ENCODE assay signal across 1 cellular context in the genomic region with DNA sequence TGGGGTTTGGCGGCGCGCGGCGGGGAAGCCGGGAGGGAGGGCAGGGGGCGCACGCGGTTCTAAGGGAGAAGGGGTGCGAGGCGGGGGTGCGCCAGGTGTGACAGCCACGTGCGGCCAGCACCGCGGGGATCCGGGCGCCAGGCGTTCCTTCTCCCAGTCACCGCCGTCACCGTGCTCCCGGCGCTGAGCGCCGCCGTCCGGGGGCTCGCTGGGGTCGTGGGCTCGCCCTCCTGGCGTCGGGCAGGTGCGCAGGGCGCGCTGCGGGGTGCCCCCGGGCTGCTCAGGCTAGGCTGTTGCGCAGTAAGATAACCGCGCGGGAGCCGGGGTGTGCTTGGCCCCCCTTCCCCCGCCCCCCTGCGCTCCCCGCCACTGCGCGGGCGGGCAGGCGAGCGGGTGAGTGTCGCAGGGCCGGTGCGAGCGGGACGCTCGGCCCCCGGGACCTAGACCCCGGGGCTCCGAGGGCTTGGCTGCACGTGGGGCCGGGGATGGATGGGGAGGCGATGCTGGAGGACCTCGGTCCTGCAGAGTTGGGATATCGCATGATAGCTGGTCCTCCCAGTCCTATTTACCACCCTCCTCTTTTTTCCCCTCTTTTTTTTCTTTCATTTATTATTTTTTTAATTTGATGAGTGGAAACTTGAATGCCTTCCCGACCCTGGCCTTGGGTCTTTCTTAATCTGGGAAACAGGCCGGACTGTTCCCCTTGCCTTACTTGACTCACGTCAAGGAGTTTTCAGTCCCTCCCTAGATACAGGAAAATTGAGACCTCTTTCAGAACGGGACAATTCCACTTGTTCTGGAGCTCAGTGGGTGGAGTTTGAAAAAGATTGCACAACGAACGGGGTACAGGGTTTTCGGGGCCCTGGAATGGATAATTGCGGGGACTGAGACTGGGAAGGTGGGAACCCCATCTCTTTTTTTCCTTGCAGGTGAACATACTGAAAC.
A peak's percentile ranks its signal among the peaks of the same experiment; 100 is the strongest.
TF ChIP-seq lines count a peak whose summit lies in the region.

No MANE protein-coding gene starts in this region.

TF ChIP-seq in K562, 482 proteins besides CTCF, POLR2A, EP300 and RAD21 (continued from another document):
- TF ChIP-seq, protein P1, sequence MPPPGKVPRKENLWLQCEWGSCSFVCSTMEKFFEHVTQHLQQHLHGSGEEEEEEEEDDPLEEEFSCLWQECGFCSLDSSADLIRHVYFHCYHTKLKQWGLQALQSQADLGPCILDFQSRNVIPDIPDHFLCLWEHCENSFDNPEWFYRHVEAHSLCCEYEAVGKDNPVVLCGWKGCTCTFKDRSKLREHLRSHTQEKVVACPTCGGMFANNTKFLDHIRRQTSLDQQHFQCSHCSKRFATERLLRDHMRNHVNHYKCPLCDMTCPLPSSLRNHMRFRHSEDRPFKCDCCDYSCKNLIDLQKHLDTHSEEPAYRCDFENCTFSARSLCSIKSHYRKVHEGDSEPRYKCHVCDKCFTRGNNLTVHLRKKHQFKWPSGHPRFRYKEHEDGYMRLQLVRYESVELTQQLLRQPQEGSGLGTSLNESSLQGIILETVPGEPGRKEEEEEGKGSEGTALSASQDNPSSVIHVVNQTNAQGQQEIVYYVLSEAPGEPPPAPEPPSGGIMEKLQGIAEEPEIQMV (tag; conservative IDR thresholded peaks at IDR 0.05; ENCODE audit: low read depth), result no peak
- peak; percentile 54; the same call in 1 of the 2 replicates for TF ChIP-seq L3MBTL2 (IDR thresholded peaks at IDR 0.05)
- no peak for TF ChIP-seq TRIM24 (IDR thresholded peaks at IDR 0.05)
- no peak for TF ChIP-seq ZNF316 (IDR thresholded peaks at IDR 0.05)
- TF ChIP-seq, protein P2, sequence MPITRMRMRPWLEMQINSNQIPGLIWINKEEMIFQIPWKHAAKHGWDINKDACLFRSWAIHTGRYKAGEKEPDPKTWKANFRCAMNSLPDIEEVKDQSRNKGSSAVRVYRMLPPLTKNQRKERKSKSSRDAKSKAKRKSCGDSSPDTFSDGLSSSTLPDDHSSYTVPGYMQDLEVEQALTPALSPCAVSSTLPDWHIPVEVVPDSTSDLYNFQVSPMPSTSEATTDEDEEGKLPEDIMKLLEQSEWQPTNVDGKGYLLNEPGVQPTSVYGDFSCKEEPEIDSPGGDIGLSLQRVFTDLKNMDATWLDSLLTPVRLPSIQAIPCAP (CRISPR knock-in tag; IDR thresholded peaks at IDR 0.05; ENCODE audit: borderline replicate concordance), result no peak
- TF ChIP-seq ELF4 (CRISPR knock-in tag; IDR thresholded peaks at IDR 0.05), result no peak
- peak; percentile 77 for TF ChIP-seq RBFOX2 (IDR thresholded peaks at IDR 0.05; ENCODE audit: low read depth, low read length)
- TF ChIP-seq, protein P3, sequence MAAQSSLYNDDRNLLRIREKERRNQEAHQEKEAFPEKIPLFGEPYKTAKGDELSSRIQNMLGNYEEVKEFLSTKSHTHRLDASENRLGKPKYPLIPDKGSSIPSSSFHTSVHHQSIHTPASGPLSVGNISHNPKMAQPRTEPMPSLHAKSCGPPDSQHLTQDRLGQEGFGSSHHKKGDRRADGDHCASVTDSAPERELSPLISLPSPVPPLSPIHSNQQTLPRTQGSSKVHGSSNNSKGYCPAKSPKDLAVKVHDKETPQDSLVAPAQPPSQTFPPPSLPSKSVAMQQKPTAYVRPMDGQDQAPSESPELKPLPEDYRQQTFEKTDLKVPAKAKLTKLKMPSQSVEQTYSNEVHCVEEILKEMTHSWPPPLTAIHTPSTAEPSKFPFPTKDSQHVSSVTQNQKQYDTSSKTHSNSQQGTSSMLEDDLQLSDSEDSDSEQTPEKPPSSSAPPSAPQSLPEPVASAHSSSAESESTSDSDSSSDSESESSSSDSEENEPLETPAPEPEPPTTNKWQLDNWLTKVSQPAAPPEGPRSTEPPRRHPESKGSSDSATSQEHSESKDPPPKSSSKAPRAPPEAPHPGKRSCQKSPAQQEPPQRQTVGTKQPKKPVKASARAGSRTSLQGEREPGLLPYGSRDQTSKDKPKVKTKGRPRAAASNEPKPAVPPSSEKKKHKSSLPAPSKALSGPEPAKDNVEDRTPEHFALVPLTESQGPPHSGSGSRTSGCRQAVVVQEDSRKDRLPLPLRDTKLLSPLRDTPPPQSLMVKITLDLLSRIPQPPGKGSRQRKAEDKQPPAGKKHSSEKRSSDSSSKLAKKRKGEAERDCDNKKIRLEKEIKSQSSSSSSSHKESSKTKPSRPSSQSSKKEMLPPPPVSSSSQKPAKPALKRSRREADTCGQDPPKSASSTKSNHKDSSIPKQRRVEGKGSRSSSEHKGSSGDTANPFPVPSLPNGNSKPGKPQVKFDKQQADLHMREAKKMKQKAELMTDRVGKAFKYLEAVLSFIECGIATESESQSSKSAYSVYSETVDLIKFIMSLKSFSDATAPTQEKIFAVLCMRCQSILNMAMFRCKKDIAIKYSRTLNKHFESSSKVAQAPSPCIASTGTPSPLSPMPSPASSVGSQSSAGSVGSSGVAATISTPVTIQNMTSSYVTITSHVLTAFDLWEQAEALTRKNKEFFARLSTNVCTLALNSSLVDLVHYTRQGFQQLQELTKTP (IDR thresholded peaks at IDR 0.05; ENCODE audit: low read depth in 1 of 2, partially characterized antibody in 2 of 2), result no peak
- 0 out of 4 replicates have a peak, but pooled peaks of 1 of the 2 experiments have one; percentile 39 for TF ChIP-seq TEAD1 (CRISPR knock-in tag; IDR thresholded peaks at IDR 0.05)
- TF ChIP-seq TAL1 (IDR thresholded peaks at IDR 0.05), result no peak
- TF ChIP-seq, protein P4, sequence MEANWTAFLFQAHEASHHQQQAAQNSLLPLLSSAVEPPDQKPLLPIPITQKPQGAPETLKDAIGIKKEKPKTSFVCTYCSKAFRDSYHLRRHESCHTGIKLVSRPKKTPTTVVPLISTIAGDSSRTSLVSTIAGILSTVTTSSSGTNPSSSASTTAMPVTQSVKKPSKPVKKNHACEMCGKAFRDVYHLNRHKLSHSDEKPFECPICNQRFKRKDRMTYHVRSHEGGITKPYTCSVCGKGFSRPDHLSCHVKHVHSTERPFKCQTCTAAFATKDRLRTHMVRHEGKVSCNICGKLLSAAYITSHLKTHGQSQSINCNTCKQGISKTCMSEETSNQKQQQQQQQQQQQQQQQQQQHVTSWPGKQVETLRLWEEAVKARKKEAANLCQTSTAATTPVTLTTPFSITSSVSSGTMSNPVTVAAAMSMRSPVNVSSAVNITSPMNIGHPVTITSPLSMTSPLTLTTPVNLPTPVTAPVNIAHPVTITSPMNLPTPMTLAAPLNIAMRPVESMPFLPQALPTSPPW (CRISPR knock-in tag; IDR thresholded peaks at IDR 0.05), result peak; percentile 91
- TF ChIP-seq, protein P5, sequence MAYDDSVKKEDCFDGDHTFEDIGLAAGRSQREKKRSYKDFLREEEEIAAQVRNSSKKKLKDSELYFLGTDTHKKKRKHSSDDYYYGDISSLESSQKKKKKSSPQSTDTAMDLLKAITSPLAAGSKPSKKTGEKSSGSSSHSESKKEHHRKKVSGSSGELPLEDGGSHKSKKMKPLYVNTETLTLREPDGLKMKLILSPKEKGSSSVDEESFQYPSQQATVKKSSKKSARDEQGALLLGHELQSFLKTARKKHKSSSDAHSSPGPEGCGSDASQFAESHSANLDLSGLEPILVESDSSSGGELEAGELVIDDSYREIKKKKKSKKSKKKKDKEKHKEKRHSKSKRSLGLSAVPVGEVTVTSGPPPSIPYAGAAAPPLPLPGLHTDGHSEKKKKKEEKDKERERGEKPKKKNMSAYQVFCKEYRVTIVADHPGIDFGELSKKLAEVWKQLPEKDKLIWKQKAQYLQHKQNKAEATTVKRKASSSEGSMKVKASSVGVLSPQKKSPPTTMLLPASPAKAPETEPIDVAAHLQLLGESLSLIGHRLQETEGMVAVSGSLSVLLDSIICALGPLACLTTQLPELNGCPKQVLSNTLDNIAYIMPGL (CRISPR knock-in tag; IDR thresholded peaks at IDR 0.05), result no peak
- TF ChIP-seq SIN3A (IDR thresholded peaks at IDR 0.05; ENCODE audit: borderline replicate concordance in 2 of 2, control insufficient read depth in 1 of 2, low read depth in 2 of 2, low read length in 2 of 2), result 0 out of 4 replicates have a peak, but pooled peaks of 1 of the 2 experiments have one; percentile 34
- peak; percentile 34; the same call in 1 of the 2 replicates for TF ChIP-seq EGR1 (conservative IDR thresholded peaks at IDR 0.05)
- TF ChIP-seq ZFX (CRISPR knock-in tag; IDR thresholded peaks at IDR 0.05), result 0 out of 2 replicates have a peak, but pooled peaks have one; percentile 9
- no peak for TF ChIP-seq HMG20A (CRISPR knock-in tag; conservative IDR thresholded peaks at IDR 0.05)
- no peak for TF ChIP-seq E2F3 (CRISPR knock-in tag; IDR thresholded peaks at IDR 0.05)
- TF ChIP-seq PRPF4 (IDR thresholded peaks at IDR 0.05; ENCODE audit: insufficient read depth, low read depth, low read length, poor library complexity, severe bottlenecking), result no peak
- TF ChIP-seq ZBTB7A (IDR thresholded peaks at IDR 0.05; ENCODE audit: borderline replicate concordance, control insufficient read depth, low read depth, low read length), result peak; percentile 38; the same call in 1 of the 2 replicates
- no peak for TF ChIP-seq ZBTB17 (CRISPR knock-in tag; IDR thresholded peaks at IDR 0.05)
- no peak for TF ChIP-seq CEBPG (CRISPR knock-in tag; IDR thresholded peaks at IDR 0.05)
- peak; percentile 53 to 73; a peak in 3 of 4 replicates for TF ChIP-seq CEBPG (tag; conservative IDR thresholded peaks at IDR 0.05 in 1 of 2, IDR thresholded peaks at IDR 0.05 in 1 of 2)
- TF ChIP-seq ZNF263 (CRISPR knock-in tag; IDR thresholded peaks at IDR 0.05; ENCODE audit: borderline replicate concordance), result peak; percentile 80
- peak; percentile 91 for TF ChIP-seq CEBPB (tag; IDR thresholded peaks at IDR 0.05)
- TF ChIP-seq, protein P6, sequence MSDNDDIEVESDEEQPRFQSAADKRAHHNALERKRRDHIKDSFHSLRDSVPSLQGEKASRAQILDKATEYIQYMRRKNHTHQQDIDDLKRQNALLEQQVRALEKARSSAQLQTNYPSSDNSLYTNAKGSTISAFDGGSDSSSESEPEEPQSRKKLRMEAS (CRISPR knock-in tag; IDR thresholded peaks at IDR 0.05), result peak; percentile 73
- TF ChIP-seq, protein P7, sequence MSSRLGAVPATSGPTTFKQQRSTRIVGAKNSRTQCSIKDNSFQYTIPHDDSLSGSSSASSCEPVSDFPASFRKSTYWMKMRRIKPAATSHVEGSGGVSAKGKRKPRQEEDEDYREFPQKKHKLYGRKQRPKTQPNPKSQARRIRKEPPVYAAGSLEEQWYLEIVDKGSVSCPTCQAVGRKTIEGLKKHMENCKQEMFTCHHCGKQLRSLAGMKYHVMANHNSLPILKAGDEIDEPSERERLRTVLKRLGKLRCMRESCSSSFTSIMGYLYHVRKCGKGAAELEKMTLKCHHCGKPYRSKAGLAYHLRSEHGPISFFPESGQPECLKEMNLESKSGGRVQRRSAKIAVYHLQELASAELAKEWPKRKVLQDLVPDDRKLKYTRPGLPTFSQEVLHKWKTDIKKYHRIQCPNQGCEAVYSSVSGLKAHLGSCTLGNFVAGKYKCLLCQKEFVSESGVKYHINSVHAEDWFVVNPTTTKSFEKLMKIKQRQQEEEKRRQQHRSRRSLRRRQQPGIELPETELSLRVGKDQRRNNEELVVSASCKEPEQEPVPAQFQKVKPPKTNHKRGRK (tag; IDR thresholded peaks at IDR 0.05), result no peak
- no peak for TF ChIP-seq SREBF1 (IDR thresholded peaks at IDR 0.05; ENCODE audit: borderline replicate concordance, low read depth, low read length)
- TF ChIP-seq, protein P8, sequence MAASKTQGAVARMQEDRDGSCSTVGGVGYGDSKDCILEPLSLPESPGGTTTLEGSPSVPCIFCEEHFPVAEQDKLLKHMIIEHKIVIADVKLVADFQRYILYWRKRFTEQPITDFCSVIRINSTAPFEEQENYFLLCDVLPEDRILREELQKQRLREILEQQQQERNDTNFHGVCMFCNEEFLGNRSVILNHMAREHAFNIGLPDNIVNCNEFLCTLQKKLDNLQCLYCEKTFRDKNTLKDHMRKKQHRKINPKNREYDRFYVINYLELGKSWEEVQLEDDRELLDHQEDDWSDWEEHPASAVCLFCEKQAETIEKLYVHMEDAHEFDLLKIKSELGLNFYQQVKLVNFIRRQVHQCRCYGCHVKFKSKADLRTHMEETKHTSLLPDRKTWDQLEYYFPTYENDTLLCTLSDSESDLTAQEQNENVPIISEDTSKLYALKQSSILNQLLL (CRISPR knock-in tag; IDR thresholded peaks at IDR 0.05; ENCODE audit: borderline replicate concordance), result no peak
- TF ChIP-seq SPI1 (IDR thresholded peaks at IDR 0.05; ENCODE audit: borderline replicate concordance, low read depth, low read length), result no peak
- TF ChIP-seq NRF1 (conservative IDR thresholded peaks at IDR 0.05 in 1 of 2, IDR thresholded peaks at IDR 0.05 in 1 of 2), result peak in 1 of 2 experiments; percentile 36; a peak in 3 of 4 replicates
- peak; percentile 19 for TF ChIP-seq FUS (optimal IDR thresholded peaks at IDR 0.05; ENCODE audit: low read depth, low read length)
- TF ChIP-seq POLR2G (IDR thresholded peaks at IDR 0.05; ENCODE audit: low read depth, low read length), result 0 out of 2 replicates have a peak, but pooled peaks have one; percentile 3
- TF ChIP-seq TAF1 (IDR thresholded peaks at IDR 0.05; ENCODE audit: control insufficient read depth, extremely low read depth, insufficient read depth, low read length, severe bottlenecking), result peak; percentile 27
- TF ChIP-seq, protein P9, sequence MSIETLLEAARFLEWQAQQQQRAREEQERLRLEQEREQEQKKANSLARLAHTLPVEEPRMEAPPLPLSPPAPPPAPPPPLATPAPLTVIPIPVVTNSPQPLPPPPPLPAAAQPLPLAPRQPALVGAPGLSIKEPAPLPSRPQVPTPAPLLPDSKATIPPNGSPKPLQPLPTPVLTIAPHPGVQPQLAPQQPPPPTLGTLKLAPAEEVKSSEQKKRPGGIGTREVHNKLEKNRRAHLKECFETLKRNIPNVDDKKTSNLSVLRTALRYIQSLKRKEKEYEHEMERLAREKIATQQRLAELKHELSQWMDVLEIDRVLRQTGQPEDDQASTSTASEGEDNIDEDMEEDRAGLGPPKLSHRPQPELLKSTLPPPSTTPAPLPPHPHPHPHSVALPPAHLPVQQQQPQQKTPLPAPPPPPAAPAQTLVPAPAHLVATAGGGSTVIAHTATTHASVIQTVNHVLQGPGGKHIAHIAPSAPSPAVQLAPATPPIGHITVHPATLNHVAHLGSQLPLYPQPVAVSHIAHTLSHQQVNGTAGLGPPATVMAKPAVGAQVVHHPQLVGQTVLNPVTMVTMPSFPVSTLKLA (conservative IDR thresholded peaks at IDR 0.05), result peak in 1 of 2 experiments; percentile 53; a peak in 2 of 4 replicates
- no peak for TF ChIP-seq ZNF77 (CRISPR knock-in tag; IDR thresholded peaks at IDR 0.05)
- TF ChIP-seq CCNT2 (IDR thresholded peaks at IDR 0.05; ENCODE audit: borderline replicate concordance, extremely low read depth, insufficient read length, low read depth, low read length), result peak; percentile 38
- TF ChIP-seq ELF1 (tag; IDR thresholded peaks at IDR 0.05), result no peak
